8 cellular contexts compared by ENCODE assay signal in the genomic region with DNA sequence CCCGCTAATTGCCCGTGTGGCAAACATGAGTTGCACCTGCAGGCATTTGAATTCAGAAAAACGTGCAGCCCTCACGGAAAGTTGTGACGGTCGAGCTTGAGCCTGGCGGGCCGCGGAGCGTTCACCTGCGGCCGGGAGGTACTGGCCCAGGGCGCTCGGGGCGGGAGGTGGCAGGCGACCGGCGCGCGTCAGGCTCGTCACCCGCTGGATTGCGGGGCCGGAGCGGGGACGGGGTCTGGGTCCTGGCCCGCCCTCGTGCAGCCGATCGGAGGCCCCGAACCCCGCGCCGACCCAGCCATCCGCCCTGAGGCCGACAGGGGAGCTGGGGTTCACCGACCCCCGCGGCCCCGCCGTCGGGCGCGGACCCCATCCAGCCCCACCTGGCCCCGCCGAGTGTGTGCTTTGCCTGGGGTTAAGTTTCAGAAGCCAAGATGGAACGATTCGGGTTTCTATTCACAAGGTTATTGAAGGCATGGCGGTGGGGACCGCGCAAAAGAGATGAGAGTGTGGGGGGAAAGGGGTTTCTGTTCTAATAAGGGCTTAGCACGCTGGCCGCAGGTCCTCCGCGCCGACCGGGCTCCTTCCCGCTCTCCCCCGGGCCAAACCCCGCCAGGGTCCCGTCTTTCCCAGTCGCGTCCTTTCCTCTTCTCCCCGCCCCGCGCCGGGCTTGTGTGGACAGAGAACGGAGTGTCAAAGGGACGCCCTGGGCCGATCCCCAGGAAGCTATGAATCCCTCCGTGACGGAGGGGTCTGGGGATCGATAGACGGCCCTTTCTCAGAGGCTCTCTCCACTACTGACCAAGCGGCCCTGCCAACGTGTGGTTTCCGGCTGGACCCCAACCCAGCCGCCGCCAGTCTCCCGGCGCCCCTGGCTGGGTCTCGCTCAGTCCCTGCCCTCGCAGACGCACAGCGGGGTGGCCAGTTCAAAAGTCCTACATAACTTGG. TPM values are rescaled to one million over a fixed set of nuclear protein-coding genes. Genes with fewer than 3 reads are reported as not detected.
A peak's percentile ranks its signal among the peaks of the same experiment; 100 is the strongest.
DNase-seq lines count a peak whose midpoint lies in the region; ATAC-seq and TF ChIP-seq lines count a peak whose summit lies in the region.

No MANE protein-coding gene starts in this region.

- DNase-seq in AG20443 (ENCODE audit: low spot score), result peak; percentile 39
- peak; percentile 76 for DNase-seq in SW480 (ENCODE audit: low spot score)
- peak; percentile 7 for DNase-seq in cerebellum (ENCODE audit: low spot score)
- DNase-seq in left lung, result peak; percentile 35 to 88
- peak; percentile 13 for DNase-seq in stimulated activated CD8-positive, alpha-beta memory T cell treated with anti-CD3 and anti-CD28 coated beads, Interleukin-15, amount 100 ng/mL, for 24 hours (ENCODE audit: low read depth)
- DNase-seq in activated gamma-delta T cell (lab: John Stamatoyannopoulos, UW), result no peak

- H3K36me3 ChIP-seq in left lung, result no peaks in the 10 kb centered on the region

- H3K27me3 ChIP-seq in left lung, result peaks cover 61 to 100% of the 10 kb centered on the region in 2 donors

- no peak for TF ChIP-seq CTCF in left lung (IDR thresholded peaks at IDR 0.05)

- no peaks in the 10 kb centered on the region for H3K9me3 ChIP-seq in left lung

- H3K27ac ChIP-seq in left lung, result peak overlapping the region; percentile 42 to 77

- ATAC-seq in HG03432 (IDR thresholded peaks at IDR 0.05; ENCODE audit: unreplicated experiment) (peak; percentile 5), left lung (peak; percentile 21), HG03442 (IDR thresholded peaks at IDR 0.05; ENCODE audit: unreplicated experiment) (no peak)

- peaks cover 8 to 48% of the 10 kb centered on the region in 2 donors for H3K4me1 ChIP-seq in left lung

- peak overlapping the region; percentile 65 to 72 for H3K4me3 ChIP-seq in left lung

- intact Hi-C loops in left lung (cut with DNase I), result no loop called here

RNA-seq across cellular contexts. Expression of a gene that starts 1.6 kb away (rescaled TPM):
- 9.5 TPM for total RNA-seq in cerebellum
- 1 to 10 TPM; 1.4 to 3.6 TPM for total RNA-seq in left lung

RNA-seq across cellular contexts. Expression of a gene that starts 42.9 kb away (rescaled TPM):
- total RNA-seq in cerebellum (28.8 TPM), left lung (10 to 100 TPM; 52.8 to 94.3 TPM)
